In the genomic region with DNA sequence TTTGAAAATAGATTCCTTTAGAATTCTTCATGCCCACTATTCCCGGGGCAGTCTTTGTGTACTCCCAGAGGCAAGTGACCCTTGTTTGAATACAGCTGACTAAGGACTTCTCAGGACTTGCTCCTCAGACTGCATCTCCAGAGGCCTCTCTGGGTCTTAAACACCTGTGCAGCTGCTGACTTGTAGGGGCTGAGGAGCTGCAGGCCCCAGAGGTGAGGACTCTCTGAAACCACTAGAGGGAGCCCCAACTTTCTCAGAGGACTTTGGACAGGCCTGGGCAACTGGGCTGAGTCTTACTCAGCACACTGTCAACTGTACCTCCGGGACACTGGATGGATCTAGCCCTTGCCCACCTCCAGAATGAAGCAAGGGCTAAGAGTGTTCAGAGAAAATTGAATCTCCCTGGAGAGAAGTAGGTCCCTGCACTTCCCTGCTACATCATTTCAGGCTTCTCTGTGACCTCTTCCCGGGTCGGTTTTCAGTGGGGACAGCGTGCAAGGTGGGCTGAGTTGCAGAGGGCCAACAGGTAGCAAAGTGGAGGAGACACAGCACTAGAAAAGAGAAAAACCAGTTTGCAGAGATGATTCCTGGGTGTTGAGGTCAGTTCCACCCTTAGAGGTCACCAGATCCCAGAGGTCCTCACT, we compare ENCODE assay signal across 8 cellular contexts.
A peak's percentile ranks its signal among the peaks of the same experiment; 100 is the strongest.
DNase-seq lines count a peak whose midpoint lies in the region; ATAC-seq and TF ChIP-seq lines count a peak whose summit lies in the region.

No MANE protein-coding gene starts in this region.

- intact Hi-C loops in Calu3 (cut with micrococcal nuclease; ENCODE audit: unreplicated experiment), result no loop called here
- intact Hi-C loops in activated B cell treated with CpG ODN at 0.5 μM for 24 hours (cut with micrococcal nuclease), result no loop called here

- H3K36me3 Mint-ChIP-seq in Calu3 (ENCODE audit: insufficient read depth, unreplicated experiment), result no peaks in the 10 kb centered on the region
- H3K36me3 Mint-ChIP-seq in activated B cell treated with CpG ODN at 0.5 μM for 24 hours (ENCODE audit: low read depth), result peaks cover 6% of the 10 kb centered on the region
- peaks cover 4% of the 10 kb centered on the region for H3K36me3 Mint-ChIP-seq in glutamatergic neuron (ENCODE audit: unreplicated experiment)

- H3K27me3 Mint-ChIP-seq in Calu3 (ENCODE audit: unreplicated experiment) (no peaks in the 10 kb centered on the region), activated B cell treated with CpG ODN at 0.5 μM for 24 hours (no peaks in the 10 kb centered on the region), glutamatergic neuron (ENCODE audit: unreplicated experiment) (peaks cover 5% of the 10 kb centered on the region)

- DNase-seq in Calu3 (peak; percentile 36), NCI-H1105 treated with DMSO at 0.1 percent for 48 hours (lab: John Stamatoyannopoulos, UW) (peak; percentile 67), activated B cell treated with CpG ODN at 0.5 μM for 24 hours (no peak), glutamatergic neuron (peak; percentile 24), stromal cell of bone marrow (ENCODE audit: low read depth) (peak; percentile 22), retina (no peak)

- no peak overlapping the region for H3K27ac Mint-ChIP-seq in Calu3 (ENCODE audit: unreplicated experiment)
- H3K27ac Mint-ChIP-seq in activated B cell treated with CpG ODN at 0.5 μM for 24 hours, result no peak overlapping the region
- no peak overlapping the region for H3K27ac Mint-ChIP-seq in glutamatergic neuron (ENCODE audit: unreplicated experiment)

- H3K4me3 Mint-ChIP-seq in Calu3 (ENCODE audit: low read depth, unreplicated experiment) (no peak overlapping the region), activated B cell treated with CpG ODN at 0.5 μM for 24 hours (no peak overlapping the region), glutamatergic neuron (ENCODE audit: unreplicated experiment) (no peak overlapping the region)

- peak; percentile 4 for TF ChIP-seq CTCF in Calu3 (IDR thresholded peaks at IDR 0.05; ENCODE audit: unreplicated experiment)
- TF ChIP-seq CTCF in activated B cell treated with CpG ODN at 0.5 μM for 24 hours (IDR thresholded peaks at IDR 0.05), result no peak
- TF ChIP-seq CTCF in glutamatergic neuron (IDR thresholded peaks at IDR 0.05; ENCODE audit: partially characterized antibody, unreplicated experiment), result peak; percentile 75

- ATAC-seq in GM18868 (IDR thresholded peaks at IDR 0.05; ENCODE audit: unreplicated experiment) (peak; percentile 99), HG02943 (IDR thresholded peaks at IDR 0.05; ENCODE audit: low read depth, unreplicated experiment) (peak; percentile 97), activated B cell treated with CpG ODN at 0.5 μM for 24 hours (ENCODE audit: low read depth) (peak; percentile 47)

- POLR2A ChIA-PET in activated B cell treated with CpG ODN at 0.5 μM for 24 hours (lab: Charles Lee), result no interaction called here

- BruUV-seq in Calu3 (replicated peaks; lab: Mats Ljungman, UMichigan), result no TSS peak

- H3K4me1 Mint-ChIP-seq in Calu3 (ENCODE audit: low read depth, unreplicated experiment) (no peaks in the 10 kb centered on the region), activated B cell treated with CpG ODN at 0.5 μM for 24 hours (no peaks in the 10 kb centered on the region), glutamatergic neuron (ENCODE audit: low read depth, unreplicated experiment) (no peaks in the 10 kb centered on the region)

- H3K9me3 Mint-ChIP-seq in Calu3 (ENCODE audit: low read depth, unreplicated experiment), result no peaks in the 10 kb centered on the region
- no peaks in the 10 kb centered on the region for H3K9me3 Mint-ChIP-seq in activated B cell treated with CpG ODN at 0.5 μM for 24 hours
- no peaks in the 10 kb centered on the region for H3K9me3 Mint-ChIP-seq in glutamatergic neuron (ENCODE audit: unreplicated experiment)

- CTCF ChIA-PET in Calu3 (lab: Charles Lee) (interaction anchor here (1.0 kb wide), 1 partner anchor 15 kb away, joined by 3 read pairs; no protein-coding TSS in a partner anchor), activated B cell treated with CpG ODN at 0.5 μM for 24 hours (lab: Charles Lee) (interaction anchor here (1.1 to 1.7 kb wide), 3 partner anchors 8 to 931 kb away, joined by 3 to 4 read pairs (median 3); no protein-coding TSS in a partner anchor)

Comparison
In these comparisons a context has a peak if more than half of its experiments do, and no peak if none do; other contexts are left out.
1. DNase-seq: peak in Calu3 (single experiment), NCI-H1105 treated with DMSO at 0.1 percent for 48 hours (single experiment), glutamatergic neuron (single experiment) and stromal cell of bone marrow (single experiment); none in activated B cell treated with CpG ODN at 0.5 μM for 24 hours (single experiment) and retina (single experiment).
2. ATAC-seq: peak in every context shown above with its lines; median percentile 99 in GM18868; 97 in HG02943; 47 in activated B cell treated with CpG ODN at 0.5 μM for 24 hours.